ENCODE assay signal across 23 cellular contexts in the genomic region with DNA sequence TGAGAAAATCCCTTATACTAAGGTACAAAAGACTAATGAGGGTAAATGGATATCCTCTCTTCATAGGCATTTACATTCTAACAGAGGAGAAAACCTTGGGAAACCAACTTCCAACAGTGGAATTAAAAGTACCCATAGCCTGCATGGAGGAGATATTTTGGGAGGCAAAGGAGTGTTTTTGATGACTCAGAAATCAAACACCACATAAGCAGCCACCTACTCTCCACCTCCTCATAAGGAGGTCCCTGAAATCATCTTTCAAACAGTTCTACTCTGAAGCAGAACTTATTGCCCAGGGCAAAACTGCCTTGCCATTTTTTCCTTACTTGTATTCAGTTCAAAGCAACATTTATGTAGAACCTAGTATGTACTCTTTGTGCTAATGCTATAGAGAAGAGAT.
A peak's percentile ranks its signal among the peaks of the same experiment; 100 is the strongest.
DNase-seq lines count a peak whose midpoint lies in the region; ATAC-seq, FAIRE-seq and TF ChIP-seq lines count a peak whose summit lies in the region.
"Had no signal": no experiment of that assay in that cellular context is flagged by ENCODE, and none has a peak within 500 bp of the region (broad histone marks: within the 10 kb centered on the region; RNA-seq: fewer than 3 reads in every experiment).

No MANE protein-coding gene starts in this region.

- peaks cover 4% of the 10 kb centered on the region for H3K9me3 Mint-ChIP-seq in progenitor cell of endocrine pancreas (ENCODE audit: low read depth)

- no peak for DNase-seq in A549 (ENCODE audit: low read depth in 1 of 2, low spot score in 1 of 2)
- peak; percentile 3 for DNase-seq in H54 (ENCODE audit: insufficient read length, low spot score)
- DNase-seq in M059J (ENCODE audit: low read depth), result peak; percentile 48
- peak; percentile 28 for DNase-seq in renal cortical epithelial cell (ENCODE audit: low read depth)
- DNase-seq in T-helper 9 cell, result no peak
- DNase-seq in right atrium auricular region (ENCODE audit: low spot score), result no peak
- no peak for DNase-seq in progenitor cell of endocrine pancreas (ENCODE audit: low spot score, unreplicated experiment)
- DNase-seq: ACHN; AML-193; C1 segment of cervical spinal cord; Calu3; CD4-positive, alpha-beta memory T cell; COR-L47; DMS53; DMS79 treated with DMSO at 0.1 percent for 48 hours; GOT3; H7; HCEC 1CT had no signal

- TF ChIP-seq EP300 in A549 (IDR thresholded peaks at IDR 0.05), result no peak

- POLR2A ChIA-PET in A549 (lab: Yijun Ruan, JAX), result no interaction called here

- H3K27me3 ChIP-seq in right atrium auricular region, result no peaks in the 10 kb centered on the region

- no peak overlapping the region for H3K27ac ChIP-seq in A549
- H3K27ac ChIP-seq in right atrium auricular region, result no peak overlapping the region
- H3K27ac ChIP-seq: 22Rv1 had no signal

- H3K36me3 ChIP-seq in right atrium auricular region, result no peaks in the 10 kb centered on the region

- H3K4me1 ChIP-seq in A549 (peaks cover 11% of the 10 kb centered on the region; the same call in 2 of the 3 replicates), right atrium auricular region (no peaks in the 10 kb centered on the region)

- H3K4me2 ChIP-seq in A549, result 0 out of 3 replicates have a peak overlapping the region, but pooled peaks have one; percentile 13

- TF ChIP-seq POLR2A in A549 (IDR thresholded peaks at IDR 0.05; ENCODE audit: low read length), result no peak
- TF ChIP-seq POLR2A in H54 (IDR thresholded peaks at IDR 0.05; ENCODE audit: low read depth, low read length), result no peak

- no peaks in the 10 kb centered on the region for H3K27me3 Mint-ChIP-seq in progenitor cell of endocrine pancreas

- H3K4me3 Mint-ChIP-seq in progenitor cell of endocrine pancreas (ENCODE audit: low read depth), result no peak overlapping the region

- CTCF ChIA-PET in A549 (lab: Yijun Ruan, JAX), result interaction anchor here (0.6 kb wide), 1 partner anchor 513 kb away, joined by 3 read pairs; no protein-coding TSS in a partner anchor

- ATAC-seq in A549, result no peak
- no peak for ATAC-seq in HG02798 (IDR thresholded peaks at IDR 0.05; ENCODE audit: poor library complexity, unreplicated experiment)

- H3K4me1 Mint-ChIP-seq in progenitor cell of endocrine pancreas (ENCODE audit: low read depth), result peaks cover 7% of the 10 kb centered on the region
- H3K4me1 Mint-ChIP-seq: CD4-positive, alpha-beta memory T cell had no signal

- H3K9me3 ChIP-seq in A549, result no peaks in the 10 kb centered on the region
- H3K9me3 ChIP-seq in right atrium auricular region, result peaks cover 0 to 21% of the 10 kb centered on the region in 2 donors

- H3K4me3 ChIP-seq in A549 (no peak overlapping the region), right atrium auricular region (no peak overlapping the region)

- H3K27ac Mint-ChIP-seq in progenitor cell of endocrine pancreas, result no peak overlapping the region
- H3K27ac Mint-ChIP-seq: CD4-positive, alpha-beta memory T cell had no signal

- no peak for TF ChIP-seq RAD21 in A549 (conservative IDR thresholded peaks at IDR 0.05 in 1 of 2, IDR thresholded peaks at IDR 0.05 in 1 of 2)

- TF ChIP-seq CTCF in A549 (IDR thresholded peaks at IDR 0.05) (no peak), right atrium auricular region (IDR thresholded peaks at IDR 0.05) (no peak), progenitor cell of endocrine pancreas (IDR thresholded peaks at IDR 0.05; ENCODE audit: unreplicated experiment) (no peak)

- FAIRE-seq in A549 (lab: Jason Lieb, UNC) (no peak), H54 (lab: Jason Lieb, UNC) (no peak)
- FAIRE-seq: A204.1, G401.6, GM12892 had no signal

- no peaks in the 10 kb centered on the region for H3K36me3 Mint-ChIP-seq in progenitor cell of endocrine pancreas (ENCODE audit: insufficient read depth)
- H3K36me3 Mint-ChIP-seq: CD4-positive, alpha-beta memory T cell had no signal

TF ChIP-seq in A549, 52 proteins besides CTCF, POLR2A, EP300 and RAD21:
- TF ChIP-seq BHLHE40 (IDR thresholded peaks at IDR 0.05; ENCODE audit: low read depth, low read length), result no peak
- TF ChIP-seq MAZ (IDR thresholded peaks at IDR 0.05; ENCODE audit: borderline replicate concordance, low read depth, low read length), result no peak

Comparison
In these comparisons a context has a peak if more than half of its experiments do, and no peak if none do; other contexts are left out.
1. DNase-seq: peak in H54 (single experiment), M059J (single experiment) and renal cortical epithelial cell (single experiment); none in A549 (0 of 2), T-helper 9 cell (single experiment), right atrium auricular region (single experiment) and progenitor cell of endocrine pancreas (single experiment).